Comparison of ENCODE assay signal across 14 cellular contexts in genomic region chr1:51488372-51489050, GRCh38. TPM values are rescaled to one million over a fixed set of nuclear protein-coding genes. Genes with fewer than 3 reads are reported as not detected.
DNase-seq lines count a peak whose midpoint lies in the region; ATAC-seq and TF ChIP-seq lines count a peak whose summit lies in the region.
"Had no signal": no experiment of that assay in that cellular context is flagged by ENCODE, and none has a peak within 500 bp of the region (broad histone marks: within the 10 kb centered on the region; RNA-seq: fewer than 3 reads in every experiment).

No MANE protein-coding gene starts in this region.

- TF ChIP-seq POLR2A in thyroid gland (IDR thresholded peaks at IDR 0.05) (no peak), body of pancreas (IDR thresholded peaks at IDR 0.05) (no peak)

- no peaks in the 10 kb centered on the region for H3K9me3 ChIP-seq in mammary epithelial cell (replicated peaks; ENCODE audit: insufficient read depth, low read length)
- H3K9me3 ChIP-seq in thyroid gland = no peaks in the 10 kb centered on the region
- H3K9me3 ChIP-seq in body of pancreas = no peaks in the 10 kb centered on the region
- H3K9me3 ChIP-seq: A549, suprapubic skin had no signal

- CTCF ChIA-PET in mammary epithelial cell (lab: Charles Lee; ENCODE audit: low non-redundant PET) = no interaction called here
- CTCF ChIA-PET in MCF 10A (lab: Yijun Ruan, JAX) = interaction anchor here (0.5 kb wide), 1 partner anchor 281 kb away, joined by 3 read pairs; no protein-coding TSS in a partner anchor

- no peak for TF ChIP-seq CTCF in mammary epithelial cell (conservative IDR thresholded peaks at IDR 0.05 in 1 of 2, IDR thresholded peaks at IDR 0.05 in 1 of 2; ENCODE audit: extremely low read depth in 1 of 2, insufficient read depth in 1 of 2, low read depth in 1 of 2, low read length in 2 of 2)
- no peak for TF ChIP-seq CTCF in MCF 10A (IDR thresholded peaks at IDR 0.05; ENCODE audit: unreplicated experiment)
- TF ChIP-seq CTCF in cardiac fibroblast (IDR thresholded peaks at IDR 0.05; ENCODE audit: low read depth, low read length) = no peak
- no peak for TF ChIP-seq CTCF in thyroid gland (IDR thresholded peaks at IDR 0.05)
- no peak for TF ChIP-seq CTCF in body of pancreas (IDR thresholded peaks at IDR 0.05)

- H3K9me3 Mint-ChIP-seq in MCF 10A (ENCODE audit: unreplicated experiment) = no peaks in the 10 kb centered on the region

- no peak overlapping the region for H3K9ac ChIP-seq in mammary epithelial cell (ENCODE audit: insufficient read depth, low read length)

- no peak overlapping the region for H3K27ac Mint-ChIP-seq in MCF 10A (ENCODE audit: low read depth, unreplicated experiment)

- H3K36me3 ChIP-seq in mammary epithelial cell (ENCODE audit: insufficient read depth, low read length) (peaks cover 3% of the 10 kb centered on the region), thyroid gland (no peaks in the 10 kb centered on the region), body of pancreas (replicated peaks in 1 of 2; ENCODE audit: insufficient read depth in 1 of 2, low read depth in 2 of 2) (no peaks in the 10 kb centered on the region)
- H3K36me3 ChIP-seq: suprapubic skin had no signal

- DNase-seq in mammary epithelial cell = peak; percentile 9
- no peak for DNase-seq in MCF 10A (ENCODE audit: unreplicated experiment)
- DNase-seq in cardiac fibroblast (ENCODE audit: low read depth in 2 of 2) = peak; percentile 36 to 55
- DNase-seq in thyroid gland = peak; percentile 32 to 38
- DNase-seq in body of pancreas = no peak
- DNase-seq in activated CD4-positive, alpha-beta T cell treated with anti-CD3 and anti-CD28 coated beads for 48 hours = no peak
- DNase-seq: activated CD4-positive, alpha-beta T cell treated with anti-CD3 and anti-CD28 coated beads for 4 hours; activated effector memory CD4-positive, alpha-beta T cell treated with Interleukin-2 at 50 U/mL for 16 hours; left colon had no signal

- no peak overlapping the region for H3K4me3 ChIP-seq in mammary epithelial cell (replicated peaks in 1 of 3; ENCODE audit: insufficient read depth in 1 of 3, low read depth in 2 of 3, low read length in 3 of 3)
- H3K4me3 ChIP-seq in cardiac fibroblast (replicated peaks in 1 of 2; ENCODE audit: low read depth in 2 of 2, low read length in 2 of 2) = peak overlapping the region in 1 of 2 donors; percentile 16
- H3K4me3 ChIP-seq in thyroid gland (replicated peaks in 1 of 3) = no peak overlapping the region
- H3K4me3 ChIP-seq in body of pancreas = no peak overlapping the region
- H3K4me3 ChIP-seq: A549, SK-N-MC, suprapubic skin had no signal

- intact Hi-C loops in mammary epithelial cell (cut with micrococcal nuclease) = no loop called here
- intact Hi-C loops in MCF 10A (cut with micrococcal nuclease) = no loop called here
- intact Hi-C loops in thyroid gland (cut with DNase I) = no loop called here
- intact Hi-C loops in body of pancreas (cut with DNase I) = no loop called here

- ATAC-seq in body of pancreas (no peak), HG03439 (IDR thresholded peaks at IDR 0.05; ENCODE audit: unreplicated experiment) (no peak)
- ATAC-seq: A549, left colon had no signal

- in situ Hi-C loops in mammary epithelial cell (cut with MboI; ENCODE audit: low sequenced_read_pairs in 2 of 2) = no loop called here

- dilution Hi-C loops in mammary epithelial cell (cut with HindIII; ENCODE audit: low sequenced_read_pairs) = loop anchor here (5.0 kb wide), 1 partner anchor 89 kb away; no protein-coding TSS in a partner anchor

- no peaks in the 10 kb centered on the region for H3K27me3 Mint-ChIP-seq in MCF 10A (ENCODE audit: insufficient read depth, unreplicated experiment)

- peaks cover 5% of the 10 kb centered on the region for H3K4me1 ChIP-seq in mammary epithelial cell (ENCODE audit: insufficient read depth, low read length)
- peaks cover 13 to 32% of the 10 kb centered on the region in 2 donors for H3K4me1 ChIP-seq in thyroid gland
- H3K4me1 ChIP-seq in body of pancreas = peaks cover 36% of the 10 kb centered on the region

- H3K4me1 Mint-ChIP-seq in MCF 10A (ENCODE audit: insufficient read depth, unreplicated experiment) = peaks cover 25% of the 10 kb centered on the region

- H3K27me3 ChIP-seq in mammary epithelial cell (ENCODE audit: insufficient read depth, low read length) (no peaks in the 10 kb centered on the region), layer of hippocampus (ENCODE audit: control insufficient read depth, insufficient read depth, low read length) (no peaks in the 10 kb centered on the region), thyroid gland (no peaks in the 10 kb centered on the region), body of pancreas (no peaks in the 10 kb centered on the region)
- H3K27me3 ChIP-seq: suprapubic skin had no signal

- BruUV-seq in mammary epithelial cell (replicated peaks; lab: Mats Ljungman, UMichigan) (no TSS peak), MCF 10A (replicated peaks; lab: Mats Ljungman, UMichigan) (no TSS peak)

- WGBS in mammary epithelial cell (ENCODE audit: low coverage, missing lambda C conversion rate) = 85% methylated on average over 4 of the region's 4 CpGs
- WGBS in thyroid gland, 2 donors = 48 to 50% methylated on average over 4 of the region's 4 CpGs
- 69 to 78% methylated on average over 4 of the region's 4 CpGs for WGBS in body of pancreas, 2 donors

- POLR2A ChIA-PET in MCF 10A (lab: Yijun Ruan, JAX) = interaction anchor here (0.8 to 1.2 kb wide), 2 partner anchors 11 to 29 kb away, joined by 3 to 4 read pairs; no protein-coding TSS in a partner anchor

- no peak overlapping the region for H3K4me2 ChIP-seq in mammary epithelial cell (ENCODE audit: insufficient read depth, low read depth, low read length)
- H3K4me2 ChIP-seq: A549 had no signal

- H3K79me2 ChIP-seq in mammary epithelial cell (ENCODE audit: insufficient read depth, low read length) = peaks cover 85% of the 10 kb centered on the region

- no peaks in the 10 kb centered on the region for H4K20me1 ChIP-seq in mammary epithelial cell (ENCODE audit: insufficient read depth, low read length)

- H3K4me3 Mint-ChIP-seq in MCF 10A (ENCODE audit: unreplicated experiment) = no peak overlapping the region

- no peak overlapping the region for H3K27ac ChIP-seq in mammary epithelial cell (ENCODE audit: insufficient read depth, low read depth, low read length)
- H3K27ac ChIP-seq in layer of hippocampus (ENCODE audit: low read depth, low read length) = peak overlapping the region; percentile 20
- peak overlapping the region in 2 of 3 donors; percentile 4 to 57 for H3K27ac ChIP-seq in thyroid gland
- no peak overlapping the region for H3K27ac ChIP-seq in body of pancreas
- H3K27ac ChIP-seq: A549, SK-N-MC, suprapubic skin had no signal

- peaks cover 5% of the 10 kb centered on the region for H3K36me3 Mint-ChIP-seq in MCF 10A (ENCODE audit: insufficient read depth, unreplicated experiment)

- no peak overlapping the region for H2AFZ ChIP-seq in mammary epithelial cell (ENCODE audit: low read depth, low read length)

RNA-seq across cellular contexts. Expression of gene EPS15, which starts 30.6 kb away (rescaled TPM):
- total RNA-seq in mammary epithelial cell (10 to 100 TPM; 48.0 to 52.3 TPM), MCF 10A (2022) (48.2 and 48.7 TPM in 2 replicates), thyroid gland (100 to 1,000 TPM in 3 of 4 donors, 10 to 100 TPM in 1; 88.0 to 128 (median 102) TPM), body of pancreas (10 to 100 TPM; 37.4 to 46.8 TPM)
- 23.1 TPM for polyA plus RNA-seq in mammary epithelial cell
- polyA minus RNA-seq in mammary epithelial cell = 57.7 TPM

Comparison
In these comparisons a context has a peak if more than half of its experiments do, and no peak if none do; other contexts are left out.
1. DNase-seq: peak in mammary epithelial cell (single experiment), cardiac fibroblast (2 of 2) and thyroid gland (2 of 2); none in MCF 10A (single experiment), body of pancreas (0 of 4) and activated CD4-positive, alpha-beta T cell treated with anti-CD3 and anti-CD28 coated beads for 48 hours (single experiment).
2. H3K27ac ChIP-seq: peak in layer of hippocampus (single experiment) and thyroid gland (2 of 3); none in mammary epithelial cell (single experiment) and body of pancreas (0 of 4).